ENCODE assay signal across 24 cellular contexts in the genomic region with DNA sequence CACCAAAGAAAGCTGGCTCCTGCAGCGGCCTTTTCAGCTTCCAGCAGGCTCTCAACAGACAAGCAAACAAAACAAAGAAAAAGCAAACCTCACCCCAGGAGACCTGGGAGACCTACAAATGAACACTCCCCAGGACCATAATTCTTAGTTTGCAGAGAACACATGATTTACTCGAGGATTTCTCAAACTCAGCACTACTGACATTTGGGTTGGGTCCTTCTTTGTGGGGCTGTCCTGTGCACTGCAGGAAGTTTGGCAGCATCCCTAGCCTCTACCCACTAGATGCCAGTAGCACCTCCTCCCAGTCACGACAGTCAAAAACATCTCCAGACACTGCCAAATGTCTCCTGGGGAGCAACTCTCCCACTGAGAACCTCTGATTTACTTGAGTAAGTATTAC. TPM values are rescaled to one million over a fixed set of nuclear protein-coding genes. Genes with fewer than 3 reads are reported as not detected.
DNase-seq lines count a peak whose midpoint lies in the region; ATAC-seq and TF ChIP-seq lines count a peak whose summit lies in the region.
"Had no signal": no experiment of that assay in that cellular context is flagged by ENCODE, and none has a peak within 500 bp of the region (broad histone marks: within the 10 kb centered on the region; RNA-seq: fewer than 3 reads in every experiment).

No MANE protein-coding gene starts in this region.

- POLR2A ChIA-PET in IMR-90 (lab: Charles Lee; ENCODE audit: unreplicated experiment) = no interaction called here

- H3K27ac ChIP-seq in IMR-90 (ENCODE audit: insufficient read depth, low read length) (no peak overlapping the region), VCaP (peak overlapping the region; percentile 91), mesenchymal stem cell (ENCODE audit: low read length, poor library complexity, severe bottlenecking) (peak overlapping the region; percentile 59)
- H3K27ac ChIP-seq: esophagus muscularis mucosa, SJSA1 had no signal

- H3K4me3 ChIP-seq in AG10803 (ENCODE audit: low read length) (no peak overlapping the region), IMR-90 (ENCODE audit: insufficient read depth, low read depth, low read length) (no peak overlapping the region), mesenchymal stem cell (ENCODE audit: insufficient read depth in 1 of 2, low read depth in 1 of 2, low read length in 2 of 2) (no peak overlapping the region)
- H3K4me3 ChIP-seq: esophagus muscularis mucosa, SJSA1 had no signal

- H3K9me3 ChIP-seq in IMR-90 (ENCODE audit: control insufficient read depth, insufficient read depth, low read length) (no peaks in the 10 kb centered on the region), mesenchymal stem cell (ENCODE audit: control insufficient read depth, low read length) (no peaks in the 10 kb centered on the region)
- H3K9me3 ChIP-seq: esophagus muscularis mucosa, SJSA1 had no signal

- H3K27me3 ChIP-seq in IMR-90 (ENCODE audit: control insufficient read depth, insufficient read depth, low read length) = no peaks in the 10 kb centered on the region
- H3K27me3 ChIP-seq in mesenchymal stem cell (ENCODE audit: control insufficient read depth in 1 of 2, insufficient read depth in 1 of 2, low read length in 2 of 2) = no peaks in the 10 kb centered on the region
- H3K27me3 ChIP-seq: esophagus muscularis mucosa, SJSA1 had no signal

- dilution Hi-C loops in IMR-90 (cut with HindIII; ENCODE audit: low sequenced_read_pairs, unreplicated experiment) = no loop called here

- H4K5ac ChIP-seq in IMR-90 (ENCODE audit: low read depth, low read length) = no peak overlapping the region

- no peak overlapping the region for H3K56ac ChIP-seq in IMR-90 (ENCODE audit: extremely low read depth, insufficient read depth, low read length)

- H3K9ac ChIP-seq in IMR-90 (ENCODE audit: low read depth, low read length) (no peak overlapping the region), mesenchymal stem cell (ENCODE audit: low read length) (no peak overlapping the region)

- H4K91ac ChIP-seq in IMR-90 (ENCODE audit: insufficient read depth, low read depth, low read length) = no peak overlapping the region; the same call in 1 of the 2 replicates
- no peak overlapping the region for H4K91ac ChIP-seq in mesenchymal stem cell (ENCODE audit: low read length)

- intact Hi-C loops in IMR-90 (cut with micrococcal nuclease) = no loop called here

- H3K4ac ChIP-seq in IMR-90 (ENCODE audit: low read depth, low read length) = no peak overlapping the region
- no peak overlapping the region for H3K4ac ChIP-seq in mesenchymal stem cell (ENCODE audit: low read depth in 1 of 2, low read length in 2 of 2)

- no peak for TF ChIP-seq POLR2A in IMR-90 (IDR thresholded peaks at IDR 0.05; ENCODE audit: low read depth, low read length)

- no TSS peak for BruUV-seq in IMR-90 (replicated peaks; lab: Mats Ljungman, UMichigan)

- H3K79me1 ChIP-seq in IMR-90 (ENCODE audit: low read depth in 1 of 2, low read length in 2 of 2) (0 out of 4 replicates have a peak, but pooled peaks cover 0 to 3% of the 10 kb centered on the region in 2 experiments), mesenchymal stem cell (replicated peaks; ENCODE audit: low read length, poor library complexity, severe bottlenecking) (peaks cover 2% of the 10 kb centered on the region)

- H2BK12ac ChIP-seq in mesenchymal stem cell (ENCODE audit: low read length in 2 of 2) = no peak overlapping the region

- no peaks in the 10 kb centered on the region for H3K36me3 ChIP-seq in IMR-90 (ENCODE audit: control insufficient read depth, insufficient read depth, low read length)
- H3K36me3 ChIP-seq in mesenchymal stem cell (ENCODE audit: control insufficient read depth in 1 of 2, insufficient read depth in 2 of 2, low read depth in 1 of 2, low read length in 2 of 2) = no peaks in the 10 kb centered on the region
- H3K36me3 ChIP-seq: esophagus muscularis mucosa, SJSA1 had no signal

- no peak overlapping the region for H4K8ac ChIP-seq in IMR-90 (ENCODE audit: low read depth in 2 of 2, low read length in 2 of 2)
- no peak overlapping the region for H4K8ac ChIP-seq in mesenchymal stem cell (ENCODE audit: low read length)

- H3K23ac ChIP-seq in IMR-90 (ENCODE audit: low read depth, low read length) (no peak overlapping the region; the same call in 1 of the 2 replicates), mesenchymal stem cell (ENCODE audit: low read length in 2 of 2) (no peak overlapping the region)

- H2BK15ac ChIP-seq in IMR-90 (ENCODE audit: low read depth, low read length) (no peak overlapping the region), mesenchymal stem cell (ENCODE audit: low read depth, poor library complexity, severe bottlenecking) (no peak overlapping the region)

- ATAC-seq in IMR-90 (ENCODE audit: low read depth) (no peak), HG03521 (IDR thresholded peaks at IDR 0.05; ENCODE audit: unreplicated experiment) (no peak)
- ATAC-seq: activated CD8-positive, alpha-beta T cell treated with anti-CD3 and anti-CD28 coated beads for 36 hours; stimulated activated naive B cell treated with anti-CD40 and anti-IgM and Interleukin-4, amounts not matched to agents 10 μg/mL and 1 μg/mL and 100 μg/mL, for 72 hours; T-helper 17 cell had no signal

- H2AK5ac ChIP-seq in IMR-90 (ENCODE audit: low read depth, low read length) (no peak overlapping the region), mesenchymal stem cell (ENCODE audit: low read length, severe bottlenecking) (no peak overlapping the region)

- in situ Hi-C loops in IMR-90 (cut with MboI; ENCODE audit: low sequenced_read_pairs) = no loop called here

- DNase-seq in AG10803 (ENCODE audit: low read depth) = peak; percentile 11
- no peak for DNase-seq in IMR-90
- DNase-seq in mesenchymal stem cell = no peak
- DNase-seq in cerebellum (ENCODE audit: low spot score) = no peak
- no peak for DNase-seq in germinal center (ENCODE audit: low spot score)
- DNase-seq in AML-193 (lab: John Stamatoyannopoulos, UW) = no peak
- DNase-seq: activated B cell treated with CpG ODN at 0.5 μM for 24 hours; activated CD8-positive, alpha-beta T cell treated with anti-CD3 and anti-CD28 coated beads for 36 hours; activated naive CD4-positive, alpha-beta T cell; activated T-cell treated with anti-CD3 and anti-CD28 coated beads, Interleukin-2, amount 50 U/mL, for 1 hour; anterior cingulate cortex; effector memory CD4-positive, alpha-beta T cell; mammary epithelial cell; naive B cell; NCI-H1694; stimulated activated naive B cell treated with anti-CD40 and anti-IgM and Interleukin-4, amounts not matched to agents 10 μg/mL and 1 μg/mL and 100 μg/mL, for 72 hours; T-helper 17 cell had no signal

- no peak for TF ChIP-seq RAD21 in IMR-90 (IDR thresholded peaks at IDR 0.05; ENCODE audit: low read length)

- no peak overlapping the region for H3K4me2 ChIP-seq in IMR-90 (ENCODE audit: low read depth, low read length)
- no peak overlapping the region for H3K4me2 ChIP-seq in mesenchymal stem cell (ENCODE audit: low read length, poor library complexity, severe bottlenecking)

- H2AFZ ChIP-seq in IMR-90 (replicated peaks; ENCODE audit: low read length, poor library complexity) (no peak overlapping the region), mesenchymal stem cell (ENCODE audit: low read depth, low read length) (no peak overlapping the region)

- H3K4me1 ChIP-seq in IMR-90 (ENCODE audit: control insufficient read depth, insufficient read depth, low read length) (peaks cover 8% of the 10 kb centered on the region; the same call in 1 of the 2 replicates), mesenchymal stem cell (ENCODE audit: control insufficient read depth, insufficient read depth, low read depth, low read length) (peaks cover 7% of the 10 kb centered on the region)
- H3K4me1 ChIP-seq: esophagus muscularis mucosa had no signal

- peak overlapping the region; percentile 46 for H2AK9ac ChIP-seq in IMR-90 (replicated peaks; ENCODE audit: low read depth, low read length, poor library complexity)

- 0% methylated on average over 1 of the region's 3 CpGs; no CpG with 5 or more reads in 1 of the 2 experiments for WGBS in IMR-90 (ENCODE audit: extremely low coverage in 2 of 2, insufficient read length in 1 of 2), 2 experiments
- WGBS in mesenchymal stem cell = 53% methylated on average over 3 of the region's 3 CpGs

- TF ChIP-seq CTCF in AG10803 (conservative IDR thresholded peaks at IDR 0.05; ENCODE audit: low read length) (no peak), IMR-90 (conservative IDR thresholded peaks at IDR 0.05; ENCODE audit: low read depth, low read length) (no peak), VCaP (conservative IDR thresholded peaks at IDR 0.05) (no peak)

- no peaks in the 10 kb centered on the region for H3K9me1 ChIP-seq in IMR-90 (ENCODE audit: insufficient read depth, low read length)

- no peak overlapping the region for H3K18ac ChIP-seq in IMR-90 (ENCODE audit: low read depth, low read length)
- no peak overlapping the region for H3K18ac ChIP-seq in mesenchymal stem cell (ENCODE audit: low read depth in 1 of 2, low read length in 2 of 2)

- H4K20me1 ChIP-seq in IMR-90 (ENCODE audit: insufficient read depth, low read length) = no peaks in the 10 kb centered on the region

- H3K14ac ChIP-seq in IMR-90 (replicated peaks; ENCODE audit: low read depth, low read length) = no peak overlapping the region
- H3K14ac ChIP-seq in mesenchymal stem cell (ENCODE audit: low read length in 2 of 2) = no peak overlapping the region

- no peak overlapping the region for H2BK5ac ChIP-seq in IMR-90 (ENCODE audit: low read depth, low read length, poor library complexity, severe bottlenecking)
- no peak overlapping the region for H2BK5ac ChIP-seq in mesenchymal stem cell (ENCODE audit: low read depth, low read length, poor library complexity, severe bottlenecking)

- H2BK20ac ChIP-seq in IMR-90 (ENCODE audit: low read depth, low read length) = no peak overlapping the region

- H2BK120ac ChIP-seq in IMR-90 (ENCODE audit: low read depth, low read length) (no peak overlapping the region), mesenchymal stem cell (ENCODE audit: low read depth, low read length) (no peak overlapping the region)

- CTCF ChIA-PET in IMR-90 (lab: Yijun Ruan, JAX) = no interaction called here

TF ChIP-seq in IMR-90, 13 proteins besides CTCF, POLR2A, EP300 and RAD21 (continues in another document):
- TF ChIP-seq CHD1 (IDR thresholded peaks at IDR 0.05; ENCODE audit: low read depth, low read length) (no peak), MXI1 (IDR thresholded peaks at IDR 0.05; ENCODE audit: borderline replicate concordance, low read depth, low read length) (no peak)

RNA-seq across cellular contexts. Expression of a gene that starts 21.9 kb away (rescaled TPM):
- total RNA-seq in IMR-90 (2012; rRNA removed) (9.0 and 11.4 TPM in 2 replicates), cerebellum (17.7 TPM)
- polyA plus RNA-seq in IMR-90 (2012; rRNA removed) = 14.2 and 15.2 TPM in 2 replicates
- polyA plus RNA-seq in IMR-90 (2012; cell fraction: cytosol; rRNA removed) = 3.4 and 3.9 TPM in 2 replicates
- polyA plus RNA-seq in IMR-90 (2012; cell fraction: nucleus; rRNA removed; ENCODE audit: low replicate concordance) = 1.4 and 4.0 TPM in 2 replicates
- polyA plus RNA-seq in mesenchymal stem cell (2013, experiment 1 of 2) = 48.2 TPM
- 54.2 TPM for polyA plus RNA-seq in mesenchymal stem cell (2013, experiment 2 of 2)

RNA-seq across cellular contexts. Expression of a gene that starts 22.0 kb away (rescaled TPM):
- total RNA-seq in IMR-90 (2012; rRNA removed) (not detected in 2 replicates), cerebellum (0.27 TPM)
- polyA plus RNA-seq in IMR-90 (2012; rRNA removed) = not detected in 2 replicates
- not detected in 2 replicates for polyA plus RNA-seq in IMR-90 (2012; cell fraction: cytosol; rRNA removed)
- polyA plus RNA-seq in IMR-90 (2012; cell fraction: nucleus; rRNA removed; ENCODE audit: low replicate concordance) = not detected in 2 replicates
- not detected for polyA plus RNA-seq in mesenchymal stem cell (2013, experiment 1 of 2)
- polyA plus RNA-seq in mesenchymal stem cell (2013, experiment 2 of 2) = not detected
- total RNA-seq: activated B cell treated with CpG ODN at 0.5 μM for 24 hours, Daoy, kidney epithelial cell, MCF 10A, SJSA1, T-helper 17 cell had no signal
